ENCODE assay signal across 11 cellular contexts in genomic region chr17:48427598-48427997, GRCh38. TPM values are rescaled to one million over a fixed set of nuclear protein-coding genes. Genes with fewer than 3 reads are reported as not detected.
A peak's percentile ranks its signal among the peaks of the same experiment; 100 is the strongest.
DNase-seq lines count a peak whose midpoint lies in the region; ATAC-seq, FAIRE-seq and TF ChIP-seq lines count a peak whose summit lies in the region.
"Had no signal": no experiment of that assay in that cellular context is flagged by ENCODE, and none has a peak within 500 bp of the region (broad histone marks: within the 10 kb centered on the region; RNA-seq: fewer than 3 reads in every experiment).

No MANE protein-coding gene starts in this region.

- DNase-seq in activated gamma-delta T cell treated with Interleukin-2 at 50 U/mL for 16 hours (peak; percentile 54), activated gamma-delta T cell (lab: John Stamatoyannopoulos, UW) (no peak), foreskin melanocyte (peak; percentile 72), endothelial cell (ENCODE audit: low spot score) (no peak), pancreas (no peak), NCI-H1694 treated with DMSO at 0.1 percent for 48 hours (lab: John Stamatoyannopoulos, UW) (no peak)
- peak; percentile 74 for DNase-seq in activated CD4-positive, alpha-beta T cell treated with anti-CD3 and anti-CD28 coated beads for 4 hours

- H3K27me3 ChIP-seq in pancreas: peaks cover 0 to 15% (median 0%) of the 10 kb centered on the region in 4 donors

- no peaks in the 10 kb centered on the region for H3K36me3 ChIP-seq in pancreas

- TF ChIP-seq CTCF in endothelial cell (IDR thresholded peaks at IDR 0.05; ENCODE audit: unreplicated experiment) (no peak), pancreas (IDR thresholded peaks at IDR 0.05) (no peak)

- H3K4me1 Mint-ChIP-seq in endothelial cell (ENCODE audit: unreplicated experiment): peaks cover 34% of the 10 kb centered on the region

- no peak for ATAC-seq in pancreas
- no peak for ATAC-seq in GM19324 (IDR thresholded peaks at IDR 0.05; ENCODE audit: low FRiP score, unreplicated experiment)
- ATAC-seq: stimulated activated memory B cell treated with anti-CD40 and anti-IgM and Interleukin-4, amounts not matched to agents 10 μg/mL and 1 μg/mL and 100 μg/mL, for 72 hours had no signal

- no peaks in the 10 kb centered on the region for H3K9me3 Mint-ChIP-seq in endothelial cell (ENCODE audit: unreplicated experiment)
- H3K9me3 Mint-ChIP-seq: stimulated activated memory B cell treated with anti-CD40 and anti-IgM and Interleukin-4, amounts not matched to agents 10 μg/mL and 1 μg/mL and 100 μg/mL, for 72 hours had no signal

- no peaks in the 10 kb centered on the region for H3K36me3 Mint-ChIP-seq in endothelial cell (ENCODE audit: low read depth, unreplicated experiment)
- H3K36me3 Mint-ChIP-seq: stimulated activated memory B cell treated with anti-CD40 and anti-IgM and Interleukin-4, amounts not matched to agents 10 μg/mL and 1 μg/mL and 100 μg/mL, for 72 hours had no signal

- H3K27me3 Mint-ChIP-seq in endothelial cell (ENCODE audit: unreplicated experiment): peaks cover 6% of the 10 kb centered on the region

- no peak overlapping the region for H3K27ac ChIP-seq in pancreas

- H3K4me3 ChIP-seq in pancreas: no peak overlapping the region

- H3K4me1 ChIP-seq in pancreas: no peaks in the 10 kb centered on the region

- no peak overlapping the region for H3K27ac Mint-ChIP-seq in endothelial cell (ENCODE audit: unreplicated experiment)
- H3K27ac Mint-ChIP-seq: stimulated activated memory B cell treated with anti-CD40 and anti-IgM and Interleukin-4, amounts not matched to agents 10 μg/mL and 1 μg/mL and 100 μg/mL, for 72 hours had no signal

- no peaks in the 10 kb centered on the region for H3K9me3 ChIP-seq in pancreas

- intact Hi-C loops in pancreas (cut with DNase I): no loop called here

- no peak overlapping the region for H3K4me3 Mint-ChIP-seq in endothelial cell (ENCODE audit: unreplicated experiment)
- H3K4me3 Mint-ChIP-seq: stimulated activated memory B cell treated with anti-CD40 and anti-IgM and Interleukin-4, amounts not matched to agents 10 μg/mL and 1 μg/mL and 100 μg/mL, for 72 hours had no signal

- no peak for FAIRE-seq in pancreas (lab: Jason Lieb, UNC)
- FAIRE-seq: keratinocyte had no signal

RNA-seq across cellular contexts. Expression of gene SKAP1, which starts 2.4 kb away (rescaled TPM):
- 2.1 TPM for total RNA-seq in endothelial cell (ENCODE audit: unreplicated experiment)
- 1 to 10 TPM in 5 of 6 donors, under 1 TPM in 1; 0.92 to 5.2 (median 2.8) TPM for total RNA-seq in pancreas
- 1 to 10 TPM; 2.9 to 3.2 TPM for polyA plus RNA-seq in pancreas
- total RNA-seq: cardiac septum had no signal
- polyA plus RNA-seq: keratinocyte had no signal

Comparison
In these comparisons a context has a peak if more than half of its experiments do, and no peak if none do; other contexts are left out.
1. DNase-seq: peak in activated gamma-delta T cell treated with Interleukin-2 at 50 U/mL for 16 hours (single experiment), activated CD4-positive, alpha-beta T cell treated with anti-CD3 and anti-CD28 coated beads for 4 hours (2 of 2) and foreskin melanocyte (single experiment); none in activated gamma-delta T cell (single experiment), endothelial cell (single experiment), pancreas (0 of 6) and NCI-H1694 treated with DMSO at 0.1 percent for 48 hours (single experiment).